ENCODE assay signal across 20 cellular contexts in the genomic region with DNA sequence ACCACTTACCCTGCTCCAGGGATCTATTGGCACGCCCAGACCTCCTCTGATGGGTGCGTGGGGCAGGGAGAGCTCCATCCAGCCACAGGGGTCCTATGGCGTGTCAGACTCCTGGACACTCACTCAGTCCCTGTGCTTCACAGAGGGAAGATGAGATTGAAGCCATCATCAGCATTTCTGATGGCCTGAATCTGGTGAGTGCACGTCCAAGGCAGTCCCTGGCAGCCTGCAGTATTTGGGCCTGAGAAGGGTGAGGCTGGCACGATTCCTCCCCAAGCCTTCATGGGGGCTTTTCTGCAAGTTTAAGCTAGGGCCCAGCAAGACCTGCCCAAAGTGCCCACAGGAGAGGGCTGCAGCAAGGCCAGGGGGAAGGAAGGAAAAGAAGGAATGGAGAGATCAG. TPM values are rescaled to one million over a fixed set of nuclear protein-coding genes. Genes with fewer than 3 reads are reported as not detected.
"Had no signal": no experiment of that assay in that cellular context is flagged by ENCODE, and none has a peak within 500 bp of the region (broad histone marks: within the 10 kb centered on the region; RNA-seq: fewer than 3 reads in every experiment).

No MANE protein-coding gene starts in this region.

- H3K4me3 ChIP-seq: MG63 had no signal

- H3K36me3 ChIP-seq: MG63 had no signal

- H3K9me3 ChIP-seq: MG63, SK-N-SH had no signal

- H3K27ac ChIP-seq: HL-60, RWPE1 had no signal

- ATAC-seq: PC-3 had no signal

- DNase-seq: KBM-7, MG63, NCI-H1092, NCI-H1436, NCI-H187, NCI-H2029, NCI-H2081 treated with DMSO at 0.1 percent for 48 hours, NCI-H2171, NCI-H226, NCI-H510A, NCI-H524 treated with DMSO at 0.1 percent for 48 hours, NCI-H774, PC-3, SHP77, SK-N-SH had no signal

- H3K9ac ChIP-seq: SK-N-SH had no signal

RNA-seq across cellular contexts. Expression of a gene that starts 3.3 kb away (rescaled TPM):
- total RNA-seq: LHCN-M2, OCI-LY7, PC-3, SK-MEL-5 had no signal

RNA-seq across cellular contexts. Expression of a gene that starts 24.0 kb away (rescaled TPM):
- total RNA-seq: LHCN-M2, OCI-LY7, PC-3, SK-MEL-5 had no signal

RNA-seq across cellular contexts. Expression of a gene that starts 27.7 kb away (rescaled TPM):
- total RNA-seq: LHCN-M2, OCI-LY7, PC-3, SK-MEL-5 had no signal

RNA-seq across cellular contexts. Expression of a gene that starts 43.7 kb away (rescaled TPM):
- total RNA-seq: LHCN-M2, OCI-LY7, PC-3, SK-MEL-5 had no signal

RNA-seq across cellular contexts. Expression of a gene that starts 47.2 kb away (rescaled TPM):
- total RNA-seq: LHCN-M2, OCI-LY7, PC-3 had no signal
